10 cellular contexts compared by ENCODE assay signal in the genomic region with DNA sequence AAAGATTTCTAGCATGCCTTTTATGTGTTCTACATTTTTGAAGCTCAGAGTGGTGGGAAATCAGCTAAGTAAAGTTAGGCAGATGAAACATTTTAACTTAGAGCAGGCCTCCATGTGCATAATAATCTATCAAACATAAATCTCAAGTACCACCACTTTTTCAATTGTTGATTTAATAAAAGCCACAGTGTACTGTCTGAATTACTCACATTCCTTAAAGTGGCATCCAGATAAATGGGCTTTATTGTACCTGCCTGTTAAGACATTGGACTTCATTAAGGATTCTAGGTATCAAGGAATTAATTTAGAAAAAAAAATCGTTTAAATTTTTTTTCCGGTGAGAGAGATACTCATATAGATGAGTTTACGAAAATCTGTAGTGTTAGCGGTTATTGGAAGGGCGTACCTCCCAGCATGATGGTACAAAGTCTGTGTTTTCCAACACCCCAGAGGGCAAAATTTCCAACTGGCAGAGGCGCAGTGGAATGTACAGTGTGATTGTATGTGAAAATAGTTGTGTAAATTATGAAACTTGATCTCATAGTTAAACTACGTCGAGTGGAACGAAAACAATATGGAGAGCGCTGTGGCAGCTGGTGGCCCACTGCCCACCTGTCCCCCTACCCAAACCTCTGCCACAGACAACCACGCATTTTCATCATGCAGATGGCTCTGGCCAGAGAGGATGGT. TPM values are rescaled to one million over a fixed set of nuclear protein-coding genes. Genes with fewer than 3 reads are reported as not detected.
DNase-seq lines count a peak whose midpoint lies in the region; ATAC-seq and TF ChIP-seq lines count a peak whose summit lies in the region.
"Had no signal": no experiment of that assay in that cellular context is flagged by ENCODE, and none has a peak within 500 bp of the region (broad histone marks: within the 10 kb centered on the region; RNA-seq: fewer than 3 reads in every experiment).

No MANE protein-coding gene starts in this region.

- 95% methylated on average over 11 of the region's 11 CpGs for WGBS in HUES64
- WGBS in lung, 2 donors = 69 to 85% methylated on average over 11 of the region's 11 CpGs
- 91 to 92% methylated on average over 7 of the region's 11 CpGs for WGBS in gastroesophageal sphincter (ENCODE audit: low coverage in 1 of 2), 2 donors

- H3K27ac ChIP-seq in HUES64 (ENCODE audit: low read depth, low read length) (peak overlapping the region; percentile 44; the same call in 1 of the 2 replicates), WERI-Rb-1 (peak overlapping the region; percentile 86), lung (ENCODE audit: low read depth in 1 of 2, low read length in 1 of 2) (peak overlapping the region; percentile 72 to 89), gastroesophageal sphincter (no peak overlapping the region)

- H3K36me3 ChIP-seq in HUES64 (ENCODE audit: insufficient read depth, low read length) (peaks cover 8% of the 10 kb centered on the region; the same call in 1 of the 2 replicates), WERI-Rb-1 (no peaks in the 10 kb centered on the region), lung (ENCODE audit: control insufficient read depth in 2 of 2, insufficient read depth in 2 of 2, low read length in 2 of 2) (peaks cover 0 to 4% of the 10 kb centered on the region in 2 donors), gastroesophageal sphincter (no peaks in the 10 kb centered on the region)

- no peaks in the 10 kb centered on the region for H3K9me3 ChIP-seq in HUES64 (ENCODE audit: insufficient read depth, low read depth, low read length)
- no peaks in the 10 kb centered on the region for H3K9me3 ChIP-seq in WERI-Rb-1 (ENCODE audit: severe bottlenecking)
- no peaks in the 10 kb centered on the region for H3K9me3 ChIP-seq in lung (ENCODE audit: control insufficient read depth in 2 of 2, insufficient read depth in 1 of 2, low read length in 1 of 2)
- no peaks in the 10 kb centered on the region for H3K9me3 ChIP-seq in gastroesophageal sphincter
- H3K9me3 ChIP-seq: Caco-2 had no signal

- DNase-seq in AG09309 (ENCODE audit: low read depth) (no peak), WERI-Rb-1 (no peak), lung (ENCODE audit: low spot score) (no peak), NCI-H1694 (lab: John Stamatoyannopoulos, UW) (no peak), GM20000 (ENCODE audit: low spot score) (no peak)
- DNase-seq: NCI-H2227 treated with DMSO at 0.1 percent for 48 hours had no signal

- no peak for TF ChIP-seq CTCF in AG09309 (IDR thresholded peaks at IDR 0.05; ENCODE audit: control insufficient read depth, insufficient read depth, low read depth, low read length, missing control alignments)
- no peak for TF ChIP-seq CTCF in WERI-Rb-1 (IDR thresholded peaks at IDR 0.05; ENCODE audit: low read depth, low read length)
- no peak for TF ChIP-seq CTCF in lung (IDR thresholded peaks at IDR 0.05; ENCODE audit: control extremely low read depth, extremely low read depth)
- no peak for TF ChIP-seq CTCF in GM20000 (IDR thresholded peaks at IDR 0.05; ENCODE audit: extremely low read depth, missing control alignments)
- no peak for TF ChIP-seq CTCF in gastroesophageal sphincter (IDR thresholded peaks at IDR 0.05)

- no peak for TF ChIP-seq EP300 in gastroesophageal sphincter (IDR thresholded peaks at IDR 0.05)

- H3K27me3 ChIP-seq in HUES64 (ENCODE audit: insufficient read depth, low read length) (no peaks in the 10 kb centered on the region), WERI-Rb-1 (ENCODE audit: insufficient read depth, low read depth, severe bottlenecking) (no peaks in the 10 kb centered on the region), lung (ENCODE audit: control insufficient read depth, insufficient read depth) (no peaks in the 10 kb centered on the region), gastroesophageal sphincter (no peaks in the 10 kb centered on the region)

- ATAC-seq in lung (ENCODE audit: insufficient read depth, low FRiP score) = no peak
- no peak for ATAC-seq in gastroesophageal sphincter
- ATAC-seq in HG03571 (IDR thresholded peaks at IDR 0.05; ENCODE audit: unreplicated experiment) = no peak

- peak overlapping the region; percentile 46; the same call in 1 of the 2 replicates for H3K9ac ChIP-seq in HUES64 (ENCODE audit: low read depth, low read length)

- peak overlapping the region; percentile 17 for H3K4me3 ChIP-seq in AG09309 (ENCODE audit: control insufficient read depth, low read depth, low read length)
- H3K4me3 ChIP-seq in HUES64 (ENCODE audit: low read length) = no peak overlapping the region
- H3K4me3 ChIP-seq in WERI-Rb-1 (ENCODE audit: low read depth, low read length) = no peak overlapping the region
- H3K4me3 ChIP-seq in lung = no peak overlapping the region
- H3K4me3 ChIP-seq in gastroesophageal sphincter = no peak overlapping the region

- H3K4me1 ChIP-seq in HUES64 (ENCODE audit: insufficient read depth, low read length) = peaks cover 30% of the 10 kb centered on the region
- peaks cover 8 to 10% of the 10 kb centered on the region in 2 donors for H3K4me1 ChIP-seq in lung (ENCODE audit: control insufficient read depth in 2 of 2, insufficient read depth in 2 of 2, low read length in 2 of 2)
- peaks cover 0 to 39% (median 0%) of the 10 kb centered on the region in 3 donors for H3K4me1 ChIP-seq in gastroesophageal sphincter
- H3K4me1 ChIP-seq: Caco-2 had no signal

- TF ChIP-seq POLR2A in gastroesophageal sphincter (IDR thresholded peaks at IDR 0.05) = no peak

RNA-seq across cellular contexts. Expression of a gene that starts 25.0 kb away (rescaled TPM):
- 12.8 TPM for polyA plus RNA-seq in HUES64 (2013, experiment 1 of 2)
- polyA plus RNA-seq in HUES64 (2013, experiment 2 of 2) = 18.9 TPM
- total RNA-seq in lung (10 to 100 TPM; 46.4 to 68.5 TPM), gastroesophageal sphincter (10 to 100 TPM; 10.1 to 25.3 (median 23.4) TPM)
- polyA plus RNA-seq in lung = 10 to 100 TPM in 1 of 2 donors, 1 to 10 TPM in 1; 9.1 to 34.2 TPM

Comparison
In these comparisons a context has a peak if more than half of its experiments do, and no peak if none do; other contexts are left out.
1. H3K27ac ChIP-seq: peak in HUES64 (single experiment), WERI-Rb-1 (single experiment) and lung (2 of 2); none in gastroesophageal sphincter (0 of 4).